ENCODE assay signal across 8 cellular contexts in the genomic region with DNA sequence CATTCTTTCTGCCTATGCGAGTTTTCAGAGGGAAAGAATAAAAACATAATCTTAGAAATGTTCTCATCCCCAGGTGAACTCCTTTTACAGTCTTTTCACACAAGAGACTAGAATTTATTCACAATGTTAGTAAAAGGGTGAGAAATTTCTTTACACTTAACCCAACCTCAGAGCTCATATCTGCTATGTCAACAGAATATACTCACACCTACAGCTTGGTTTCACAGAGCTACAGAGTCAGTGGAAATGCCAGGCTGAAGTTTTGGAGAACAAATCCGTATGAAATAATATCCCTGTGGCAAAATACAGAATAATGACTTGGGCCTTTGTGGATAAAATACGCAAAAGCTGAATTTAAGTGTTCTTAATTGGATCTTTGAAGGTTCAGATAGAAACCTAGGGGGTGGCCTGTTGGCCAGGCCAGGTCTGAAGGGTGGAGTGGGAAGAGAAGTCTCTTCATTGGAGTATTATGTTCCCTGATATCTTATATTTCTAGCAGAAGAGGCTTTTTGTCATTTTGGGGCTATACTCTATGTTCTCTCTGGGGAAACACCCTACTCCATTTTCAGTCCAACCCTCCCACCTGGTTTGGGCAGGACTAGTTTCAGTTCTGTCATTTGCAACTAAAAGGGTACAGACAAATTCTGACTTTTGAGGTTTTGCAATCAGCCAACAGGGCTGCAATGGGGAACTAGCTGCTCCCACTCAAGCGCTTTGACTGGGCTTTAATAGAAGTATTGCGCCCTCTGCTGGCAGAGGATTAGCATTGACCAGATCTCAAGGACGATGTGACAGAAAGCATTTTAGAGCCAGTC. TPM values are rescaled to one million over a fixed set of nuclear protein-coding genes. Genes with fewer than 3 reads are reported as not detected.
DNase-seq lines count a peak whose midpoint lies in the region; ATAC-seq and TF ChIP-seq lines count a peak whose summit lies in the region.

No MANE protein-coding gene starts in this region.

- no peaks in the 10 kb centered on the region for H3K9me3 ChIP-seq in colonic mucosa

- DNase-seq in CD1c-positive myeloid dendritic cell (ENCODE audit: extremely low spot score) (peak; percentile 99), NCI-H526 (lab: John Stamatoyannopoulos, UW) (peak; percentile 87 to 96), colonic mucosa (peak; percentile 80), lower leg skin (ENCODE audit: low spot score in 2 of 2) (peak; percentile 81 to 92)
- DNase-seq in activated CD4-positive, alpha-beta T cell treated with anti-CD3 and anti-CD28 coated beads for 36 hours: peak; percentile 92
- DNase-seq in stimulated activated CD8-positive, alpha-beta memory T cell treated with anti-CD3 and anti-CD28 coated beads, Interleukin-12 subunit alpha, Interleukin-12 subunit beta, amount 100 ng/mL, for 24 hours (ENCODE audit: extremely low read depth): peak; percentile 59

- H3K36me3 ChIP-seq in colonic mucosa: no peaks in the 10 kb centered on the region

- H3K27me3 ChIP-seq in colonic mucosa: no peaks in the 10 kb centered on the region

- POLR2A ChIA-PET in activated CD4-positive, alpha-beta T cell treated with anti-CD3 and anti-CD28 coated beads for 36 hours (lab: Charles Lee): interaction anchor here (0.5 to 0.6 kb wide), 2 partner anchors 42 to 107 kb away, joined by 3 read pairs; no protein-coding TSS in a partner anchor

- H3K27ac Mint-ChIP-seq in activated CD4-positive, alpha-beta T cell treated with anti-CD3 and anti-CD28 coated beads for 36 hours: no peak overlapping the region

- intact Hi-C loops in activated CD4-positive, alpha-beta T cell treated with anti-CD3 and anti-CD28 coated beads for 36 hours (cut with DNase I, micrococcal nuclease): loop anchor here (1.0 to 5.0 kb wide), 7 partner anchors 54 to 379 kb away; no protein-coding TSS in a partner anchor
- intact Hi-C loops in colonic mucosa (cut with DNase I) (loop anchor here (5.0 kb wide), 2 partner anchors 74 to 319 kb away; a partner anchor contains a TSS), lower leg skin (cut with DNase I; ENCODE audit: low total_unique reads) (loop anchor here (5.0 kb wide), 1 partner anchor 79 kb away; no protein-coding TSS in a partner anchor)

- no peaks in the 10 kb centered on the region for H3K4me1 ChIP-seq in colonic mucosa

- H3K4me1 Mint-ChIP-seq in activated CD4-positive, alpha-beta T cell treated with anti-CD3 and anti-CD28 coated beads for 36 hours: peaks cover 14% of the 10 kb centered on the region

- H3K27me3 Mint-ChIP-seq in activated CD4-positive, alpha-beta T cell treated with anti-CD3 and anti-CD28 coated beads for 36 hours: peaks cover 2% of the 10 kb centered on the region

- TF ChIP-seq CTCF in colonic mucosa (IDR thresholded peaks at IDR 0.05) (peak; percentile 81), lower leg skin (IDR thresholded peaks at IDR 0.05) (peak in 1 of 3 donors; percentile 75)

- H3K9ac ChIP-seq in colonic mucosa (ENCODE audit: low read depth in 2 of 2, low read length in 2 of 2): no peak overlapping the region

- H3K4me3 ChIP-seq in colonic mucosa (no peak overlapping the region), lower leg skin (ENCODE audit: low read depth, poor library complexity, severe bottlenecking) (no peak overlapping the region)

- no peak for TF ChIP-seq POLR2A in lower leg skin (IDR thresholded peaks at IDR 0.05)

- no peak overlapping the region for H3K4me3 Mint-ChIP-seq in activated CD4-positive, alpha-beta T cell treated with anti-CD3 and anti-CD28 coated beads for 36 hours

- WGBS in lower leg skin, 2 donors: 44% methylated on average over 6 of the region's 6 CpGs

- no peaks in the 10 kb centered on the region for H3K9me3 Mint-ChIP-seq in activated CD4-positive, alpha-beta T cell treated with anti-CD3 and anti-CD28 coated beads for 36 hours (ENCODE audit: low read depth)

- CTCF ChIA-PET in activated CD4-positive, alpha-beta T cell treated with anti-CD3 and anti-CD28 coated beads for 36 hours (lab: Charles Lee): interaction anchor here (0.5 to 5.2 kb wide), 52 partner anchors 10 to 484 kb away, joined by 3 to 37 read pairs (median 4); a partner anchor contains a TSS

- ATAC-seq in GM19397 (IDR thresholded peaks at IDR 0.05; ENCODE audit: unreplicated experiment) (peak; percentile 98), HG03520 (IDR thresholded peaks at IDR 0.05; ENCODE audit: unreplicated experiment) (peak; percentile 98)
- ATAC-seq in activated CD4-positive, alpha-beta T cell treated with anti-CD3 and anti-CD28 coated beads for 36 hours: peak; percentile 98

- no peak overlapping the region for H3K27ac ChIP-seq in colonic mucosa

- H3K36me3 Mint-ChIP-seq in activated CD4-positive, alpha-beta T cell treated with anti-CD3 and anti-CD28 coated beads for 36 hours (ENCODE audit: low read depth): no peaks in the 10 kb centered on the region

RNA-seq across cellular contexts. Expression of a gene that starts 25.7 kb away (rescaled TPM):
- total RNA-seq in activated CD4-positive, alpha-beta T cell treated with anti-CD3 and anti-CD28 coated beads for 36 hours: 1 to 10 TPM; 2.0 to 2.4 TPM
- total RNA-seq in colonic mucosa (1 to 10 TPM; 1.5 to 2.3 TPM), lower leg skin (1 to 10 TPM in 3 of 4 donors, under 1 TPM in 1; 0.98 to 2.2 (median 1.7) TPM)

RNA-seq across cellular contexts. Expression of a gene that starts 26.0 kb away (rescaled TPM):
- 1 to 10 TPM; 2.5 to 4.3 TPM for total RNA-seq in activated CD4-positive, alpha-beta T cell treated with anti-CD3 and anti-CD28 coated beads for 36 hours
- total RNA-seq in colonic mucosa (1 to 10 TPM in 1 of 2 donors, under 1 TPM in 1; 0.96 to 2.6 TPM), lower leg skin (10 to 100 TPM in 2 of 4 donors, 1 to 10 TPM in 2; 7.5 to 12.9 (median 9.5) TPM)
